Comparison of ENCODE assay signal across 19 cellular contexts in the genomic region with DNA sequence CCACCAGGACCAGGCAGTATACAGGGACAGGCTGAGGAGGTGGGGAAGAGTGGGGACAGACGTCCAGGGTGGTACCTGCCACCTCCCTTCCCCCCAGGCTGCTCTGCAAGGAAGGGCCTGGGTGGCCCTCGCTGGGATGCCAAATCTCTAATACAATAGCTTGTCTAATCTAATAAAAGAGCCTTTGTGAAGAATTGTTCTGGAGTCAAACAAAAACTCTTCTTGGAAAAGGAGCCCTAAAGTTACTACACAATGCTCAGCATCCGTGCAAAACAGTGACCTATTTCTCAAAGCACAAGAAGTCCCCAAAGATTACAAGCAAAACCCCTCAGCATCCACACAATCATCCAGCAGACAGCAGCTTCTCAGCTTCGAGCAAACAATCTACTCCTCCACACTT. TPM values are rescaled to one million over a fixed set of nuclear protein-coding genes. Genes with fewer than 3 reads are reported as not detected.
DNase-seq lines count a peak whose midpoint lies in the region; ATAC-seq and TF ChIP-seq lines count a peak whose summit lies in the region.
"Had no signal": no experiment of that assay in that cellular context is flagged by ENCODE, and none has a peak within 500 bp of the region (broad histone marks: within the 10 kb centered on the region; RNA-seq: fewer than 3 reads in every experiment).

No MANE protein-coding gene starts in this region.

- H3K9me3 ChIP-seq in endodermal cell (ENCODE audit: control insufficient read depth, low read length), result peaks cover 7% of the 10 kb centered on the region
- H3K9me3 ChIP-seq: Peyer's patch had no signal

- no peak overlapping the region for H3K9ac ChIP-seq in endodermal cell (ENCODE audit: extremely low read depth, low read length, poor library complexity, severe bottlenecking)

- H3K27me3 Mint-ChIP-seq in endodermal cell (ENCODE audit: insufficient read depth), result no peaks in the 10 kb centered on the region
- H3K27me3 Mint-ChIP-seq in natural killer cell treated with Interleukin-12 subunit alpha and Interleukin-12 subunit beta and Interleukin-15 and Interleukin-18, amount 100 ng/mL, for 72 hours, result peaks cover 24 to 42% of the 10 kb centered on the region in 2 donors

- peak in 7 of 61 donors; percentile 44 to 70 (median 47) for DNase-seq in caudate nucleus (lab: John Stamatoyannopoulos, UW)
- no peak for DNase-seq in endodermal cell
- DNase-seq in midbrain (lab: John Stamatoyannopoulos, UW), result peak; percentile 60
- peak; percentile 77 for DNase-seq in superior temporal gyrus (ENCODE audit: extremely low spot score)
- DNase-seq in NCI-H1417 treated with DMSO at 0.1 percent for 48 hours (lab: John Stamatoyannopoulos, UW), result no peak
- DNase-seq in natural killer cell treated with Interleukin-12 subunit alpha and Interleukin-12 subunit beta and Interleukin-15 and Interleukin-18, amount 100 ng/mL, for 72 hours (ENCODE audit: low spot score), result no peak
- no peak for DNase-seq in mesenteric fat pad (ENCODE audit: low spot score)
- DNase-seq: CD4-positive, CD25-positive, alpha-beta regulatory T cell; COR-L47; DMS 273 treated with DMSO at 0.1 percent for 48 hours; DMS79 treated with DMSO at 0.1 percent for 48 hours; H7; Kasumi-1; NCI-H1694 treated with DMSO at 0.1 percent for 48 hours; NCI-H2081 treated with DMSO at 0.1 percent for 48 hours; NCI-H446; NCI-H526; Peyer's patch had no signal

- H3K4me3 ChIP-seq in endodermal cell (ENCODE audit: low read length), result no peak overlapping the region
- H3K4me3 ChIP-seq: A549, Peyer's patch had no signal

- H3K36me3 Mint-ChIP-seq in endodermal cell (ENCODE audit: low read depth), result no peaks in the 10 kb centered on the region
- H3K36me3 Mint-ChIP-seq in natural killer cell treated with Interleukin-12 subunit alpha and Interleukin-12 subunit beta and Interleukin-15 and Interleukin-18, amount 100 ng/mL, for 72 hours, result peaks cover 4% of the 10 kb centered on the region

- ATAC-seq in natural killer cell treated with Interleukin-12 subunit alpha and Interleukin-12 subunit beta and Interleukin-15 and Interleukin-18, amount 100 ng/mL, for 72 hours, result no peak
- ATAC-seq: A549 had no signal

- no peak for TF ChIP-seq CTCF in endodermal cell (conservative IDR thresholded peaks at IDR 0.05)

- WGBS in endodermal cell (ENCODE audit: insufficient coverage in 1 of 2, insufficient read length in 1 of 2), 2 experiments, result 57 to 65% methylated on average over 1 to 3 of the region's 4 CpGs

- peaks cover 8% of the 10 kb centered on the region for H3K4me1 Mint-ChIP-seq in endodermal cell
- H3K4me1 Mint-ChIP-seq in natural killer cell treated with Interleukin-12 subunit alpha and Interleukin-12 subunit beta and Interleukin-15 and Interleukin-18, amount 100 ng/mL, for 72 hours (ENCODE audit: low read depth in 2 of 2), result no peaks in the 10 kb centered on the region
- H3K4me1 Mint-ChIP-seq: CD4-positive, CD25-positive, alpha-beta regulatory T cell had no signal

- peaks cover 22% of the 10 kb centered on the region for H3K9me3 Mint-ChIP-seq in endodermal cell
- peaks cover 8% of the 10 kb centered on the region for H3K9me3 Mint-ChIP-seq in natural killer cell treated with Interleukin-12 subunit alpha and Interleukin-12 subunit beta and Interleukin-15 and Interleukin-18, amount 100 ng/mL, for 72 hours

- H3K27me3 ChIP-seq in endodermal cell (ENCODE audit: control insufficient read depth, insufficient read depth, low read length, poor library complexity, severe bottlenecking), result no peaks in the 10 kb centered on the region
- H3K27me3 ChIP-seq: Peyer's patch had no signal

- H3K4me1 ChIP-seq in endodermal cell (ENCODE audit: control insufficient read depth, insufficient read depth, low read length), result no peaks in the 10 kb centered on the region
- H3K4me1 ChIP-seq: A549, Peyer's patch had no signal

- no peak overlapping the region for H3K4me3 Mint-ChIP-seq in endodermal cell
- H3K4me3 Mint-ChIP-seq in natural killer cell treated with Interleukin-12 subunit alpha and Interleukin-12 subunit beta and Interleukin-15 and Interleukin-18, amount 100 ng/mL, for 72 hours, result no peak overlapping the region

- H3K36me3 ChIP-seq in endodermal cell (ENCODE audit: control insufficient read depth, insufficient read depth, low read length), result no peaks in the 10 kb centered on the region
- H3K36me3 ChIP-seq: Peyer's patch had no signal

- H3K27ac Mint-ChIP-seq in endodermal cell, result no peak overlapping the region
- H3K27ac Mint-ChIP-seq in natural killer cell treated with Interleukin-12 subunit alpha and Interleukin-12 subunit beta and Interleukin-15 and Interleukin-18, amount 100 ng/mL, for 72 hours, result no peak overlapping the region
- H3K27ac Mint-ChIP-seq: CD4-positive, CD25-positive, alpha-beta regulatory T cell had no signal

- H3K27ac ChIP-seq in caudate nucleus (ENCODE audit: low read depth, low read length) (peak overlapping the region; percentile 91), endodermal cell (ENCODE audit: low read depth, low read length) (peak overlapping the region; percentile 1)
- H3K27ac ChIP-seq: A549, Peyer's patch had no signal

RNA-seq across cellular contexts. Expression of a gene that starts 17.5 kb away (rescaled TPM):
- total RNA-seq in endodermal cell (1 to 10 TPM; 2.6 to 3.1 TPM), mesenteric fat pad (0.84 TPM)
- 1.7 TPM for polyA plus RNA-seq in endodermal cell (2013, experiment 1 of 2)
- 1.8 TPM for polyA plus RNA-seq in endodermal cell (2013, experiment 2 of 2)
- 1 to 10 TPM; 1.2 to 1.4 TPM for total RNA-seq in natural killer cell treated with Interleukin-12 subunit alpha and Interleukin-12 subunit beta and Interleukin-15 and Interleukin-18, amount 100 ng/mL, for 72 hours

Comparison
In these comparisons a context has a peak if more than half of its experiments do, and no peak if none do; other contexts are left out.
1. DNase-seq: peak in midbrain (single experiment) and superior temporal gyrus (single experiment); none in endodermal cell (single experiment), NCI-H1417 treated with DMSO at 0.1 percent for 48 hours (single experiment), natural killer cell treated with Interleukin-12 subunit alpha and Interleukin-12 subunit beta and Interleukin-15 and Interleukin-18, amount 100 ng/mL, for 72 hours (single experiment) and mesenteric fat pad (single experiment).